In genomic region chr12:54068423-54069070, GRCh38 we compare ENCODE assay signal across 1 cellular context.
TF ChIP-seq lines count a peak whose summit lies in the region.

No MANE protein-coding gene starts in this region.

TF ChIP-seq in WTC11, 78 proteins besides CTCF, POLR2A, EP300 and RAD21 (continued from another document):
- TF ChIP-seq, protein P1, sequence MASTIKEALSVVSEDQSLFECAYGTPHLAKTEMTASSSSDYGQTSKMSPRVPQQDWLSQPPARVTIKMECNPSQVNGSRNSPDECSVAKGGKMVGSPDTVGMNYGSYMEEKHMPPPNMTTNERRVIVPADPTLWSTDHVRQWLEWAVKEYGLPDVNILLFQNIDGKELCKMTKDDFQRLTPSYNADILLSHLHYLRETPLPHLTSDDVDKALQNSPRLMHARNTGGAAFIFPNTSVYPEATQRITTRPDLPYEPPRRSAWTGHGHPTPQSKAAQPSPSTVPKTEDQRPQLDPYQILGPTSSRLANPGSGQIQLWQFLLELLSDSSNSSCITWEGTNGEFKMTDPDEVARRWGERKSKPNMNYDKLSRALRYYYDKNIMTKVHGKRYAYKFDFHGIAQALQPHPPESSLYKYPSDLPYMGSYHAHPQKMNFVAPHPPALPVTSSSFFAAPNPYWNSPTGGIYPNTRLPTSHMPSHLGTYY (CRISPR knock-in tag; IDR thresholded peaks at IDR 0.05): no peak
